Comparison of ENCODE assay signal across 21 cellular contexts in genomic region chr7:49631071-49631826, GRCh38.
DNase-seq lines count a peak whose midpoint lies in the region; ATAC-seq and TF ChIP-seq lines count a peak whose summit lies in the region.
"Had no signal": no experiment of that assay in that cellular context is flagged by ENCODE, and none has a peak within 500 bp of the region (broad histone marks: within the 10 kb centered on the region; RNA-seq: fewer than 3 reads in every experiment).

No MANE protein-coding gene starts in this region.

- intact Hi-C loops in Right ventricle myocardium superior (cut with DNase I): no loop called here

- TF ChIP-seq CTCF in RWPE1 (conservative IDR thresholded peaks at IDR 0.05; ENCODE audit: low read depth): no peak

- CTCF ChIA-PET in RWPE1 (lab: Yijun Ruan, JAX): no interaction called here

- in situ Hi-C loops in KBM-7 (cut with MboI; ENCODE audit: low pct_unique_long_range_greater_than_20kb, low sequenced_read_pairs): no loop called here

- H3K27ac ChIP-seq in RWPE1: no peak overlapping the region
- H3K27ac ChIP-seq: KMS-11, SJCRH30, tibial artery had no signal

- ATAC-seq in Right ventricle myocardium superior (ENCODE audit: poor library complexity): peak; percentile 60
- ATAC-seq: activated CD8-positive, alpha-beta memory T cell treated with anti-CD3 and anti-CD28 coated beads, Interleukin-2, amount 10 ng/mL, durations not matched to agents 7 days and 5 days had no signal

- peak; percentile 18 for DNase-seq in KBM-7
- DNase-seq in RPMI8226: peak; percentile 60
- no peak for DNase-seq in Right ventricle myocardium superior
- peak; percentile 66 for DNase-seq in pons (ENCODE audit: low spot score)
- DNase-seq in A172 (ENCODE audit: low spot score): no peak
- DNase-seq in activated CD8-positive, alpha-beta memory T cell treated with anti-CD3 and anti-CD28 coated beads for 24 hours: no peak
- DNase-seq in RWPE1 (ENCODE audit: low spot score): no peak
- DNase-seq: activated CD4-positive, alpha-beta T cell treated with anti-CD3 and anti-CD28 coated beads, Interleukin-2, amount 10 ng/mL, durations not matched to agents 7 days and 5 days; activated CD8-positive, alpha-beta memory T cell treated with anti-CD3 and anti-CD28 coated beads, Interleukin-2, amount 10 ng/mL, durations not matched to agents 7 days and 5 days; activated naive CD4-positive, alpha-beta T cell treated with anti-CD3 and anti-CD28 coated beads, Interleukin-2, amount 10 ng/mL, durations not matched to agents 7 days and 5 days; amygdala; CD4-positive, alpha-beta memory T cell; DMS 273 treated with DMSO at 0.1 percent for 48 hours; GOT3; kidney; mammary epithelial cell; NCI-H1048; NCI-H187 treated with DMSO at 0.1 percent for 48 hours; SJCRH30; tibial artery had no signal

- POLR2A ChIA-PET in RWPE1 (lab: Yijun Ruan, JAX; ENCODE audit: low non-redundant PET): no interaction called here

Comparison
In these comparisons a context has a peak if more than half of its experiments do, and no peak if none do; other contexts are left out.
1. DNase-seq: peak in KBM-7 (single experiment), RPMI8226 (single experiment) and pons (single experiment); none in Right ventricle myocardium superior (single experiment), A172 (single experiment), activated CD8-positive, alpha-beta memory T cell treated with anti-CD3 and anti-CD28 coated beads for 24 hours (single experiment) and RWPE1 (single experiment).